9 cellular contexts compared by ENCODE assay signal in genomic region chr18:9389706-9390105, GRCh38.
"Had no signal": no experiment of that assay in that cellular context is flagged by ENCODE, and none has a peak within 500 bp of the region (broad histone marks: within the 10 kb centered on the region; RNA-seq: fewer than 3 reads in every experiment).

No MANE protein-coding gene starts in this region.

- H2AFZ ChIP-seq: GM23248, GM23338 had no signal

- H3K4me3 ChIP-seq: GM23248, GM23338, HAP-1 had no signal

- H3K27ac ChIP-seq: GM23248 had no signal

- DNase-seq: GM23248, GOT3, H7, H9, HCEC 1CT, HFFc6 had no signal

- H3K36me3 ChIP-seq: HAP-1 had no signal

- H3K9me3 ChIP-seq: HAP-1 had no signal

- H3K4me1 ChIP-seq: HAP-1 had no signal

- H3K4me2 ChIP-seq: GM23338 had no signal

- ATAC-seq: GM23338, HCT116 had no signal

- H3K9ac ChIP-seq: GM23248 had no signal
